Comparison of ENCODE assay signal across 14 cellular contexts in the genomic region with DNA sequence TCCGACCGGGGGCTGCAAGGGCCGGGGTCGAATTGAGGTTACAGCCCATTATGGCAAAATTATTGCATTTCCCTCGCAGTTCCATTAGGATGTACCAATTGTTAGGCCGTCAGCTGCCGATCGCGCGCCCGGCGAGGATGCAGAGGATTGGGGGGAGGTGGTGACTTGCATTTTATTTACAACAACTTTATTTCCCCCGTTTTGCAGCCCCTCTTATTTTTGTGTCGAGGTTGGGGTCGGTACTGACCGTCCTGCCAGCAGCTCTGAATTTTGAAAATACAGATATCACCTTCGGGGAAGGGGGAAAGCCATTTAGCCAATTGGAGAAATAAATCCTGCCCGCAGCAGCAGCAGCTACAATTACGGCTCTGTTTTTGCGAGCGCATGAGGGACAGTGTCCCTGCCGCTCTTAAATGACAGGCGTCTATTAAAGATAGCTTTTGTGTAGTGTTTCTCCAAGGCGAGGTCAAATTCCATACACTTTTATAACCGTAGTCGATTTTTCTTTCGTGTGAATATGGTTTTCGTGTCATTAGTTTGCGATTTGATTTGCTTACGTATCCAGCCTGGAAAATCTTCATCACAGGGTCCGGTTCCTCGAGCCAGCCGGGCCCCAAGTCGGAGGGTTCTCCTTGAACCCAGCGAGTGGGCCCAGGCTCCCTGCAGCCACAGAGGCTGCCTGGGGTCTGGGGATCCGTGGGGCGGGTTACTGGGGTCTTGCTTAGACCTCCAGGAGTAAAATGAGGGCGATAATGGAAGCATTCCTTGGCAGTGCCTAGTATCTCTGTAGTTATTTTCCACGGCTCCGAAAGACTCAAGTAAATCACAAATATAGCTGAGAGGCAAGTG. TPM values are rescaled to one million over a fixed set of nuclear protein-coding genes. Genes with fewer than 3 reads are reported as not detected.
A peak's percentile ranks its signal among the peaks of the same experiment; 100 is the strongest.
DNase-seq lines count a peak whose midpoint lies in the region; TF ChIP-seq lines count a peak whose summit lies in the region.
"Had no signal": no experiment of that assay in that cellular context is flagged by ENCODE, and none has a peak within 500 bp of the region (broad histone marks: within the 10 kb centered on the region; RNA-seq: fewer than 3 reads in every experiment).

No MANE protein-coding gene starts in this region.

- TF ChIP-seq CTCF in mammary epithelial cell (conservative IDR thresholded peaks at IDR 0.05 in 1 of 2, IDR thresholded peaks at IDR 0.05 in 1 of 2; ENCODE audit: extremely low read depth in 1 of 2, insufficient read depth in 1 of 2, low read depth in 1 of 2, low read length in 2 of 2) (no peak), mesothelial cell of epicardium (IDR thresholded peaks at IDR 0.05; ENCODE audit: unreplicated experiment) (peak; percentile 44), transverse colon (IDR thresholded peaks at IDR 0.05) (peak in 2 of 5 experiments; percentile 16 to 18)

- peaks cover 65% of the 10 kb centered on the region for H3K4me1 Mint-ChIP-seq in mesothelial cell of epicardium

- peak overlapping the region; percentile 99 for H3K4me2 ChIP-seq in mammary epithelial cell (ENCODE audit: insufficient read depth, low read depth, low read length)

- H3K27me3 Mint-ChIP-seq in mesothelial cell of epicardium (ENCODE audit: low read depth), result no peaks in the 10 kb centered on the region

- peaks cover 62% of the 10 kb centered on the region for H3K4me1 ChIP-seq in mammary epithelial cell (ENCODE audit: insufficient read depth, low read length)
- peaks cover 0 to 69% (median 58%) of the 10 kb centered on the region in 4 donors for H3K4me1 ChIP-seq in transverse colon

- CTCF ChIA-PET in mammary epithelial cell (lab: Charles Lee; ENCODE audit: low non-redundant PET), result interaction anchor here (0.6 to 0.7 kb wide), 3 partner anchors 287 to 777 kb away, joined by 3 to 17 read pairs (median 3); no protein-coding TSS in a partner anchor

- no peaks in the 10 kb centered on the region for H4K20me1 ChIP-seq in mammary epithelial cell (ENCODE audit: insufficient read depth, low read length)

- peak; percentile 22 for DNase-seq in activated CD8-positive, alpha-beta memory T cell treated with anti-CD3 and anti-CD28 coated beads, Interleukin-2, amount 50 U/mL, for 48 hours
- DNase-seq in activated CD8-positive, alpha-beta memory T cell treated with anti-CD3 and anti-CD28 coated beads for 24 hours, result no peak
- peak; percentile 57 for DNase-seq in mammary epithelial cell
- DNase-seq in mesothelial cell of epicardium (ENCODE audit: low spot score in 2 of 2, unreplicated experiment in 2 of 2), result no peak
- peak; percentile 53 for DNase-seq in transverse colon
- DNase-seq in NCI-H82 (lab: John Stamatoyannopoulos, UW), result no peak
- no peak for DNase-seq in NCI-H1105 treated with DMSO at 0.1 percent for 48 hours (lab: John Stamatoyannopoulos, UW)
- no peak for DNase-seq in activated gamma-delta T cell (lab: John Stamatoyannopoulos, UW)
- DNase-seq: activated CD4-positive, alpha-beta T cell treated with anti-CD3 and anti-CD28 coated beads for 1 hour; activated naive CD4-positive, alpha-beta T cell treated with Interleukin-2 at 50 U/mL for 16 hours; DND-41; SHP77 treated with DMSO at 0.1 percent for 48 hours had no signal

- no peaks in the 10 kb centered on the region for H3K36me3 ChIP-seq in mammary epithelial cell (ENCODE audit: insufficient read depth, low read length)
- no peaks in the 10 kb centered on the region for H3K36me3 ChIP-seq in transverse colon

- TF ChIP-seq EP300 in transverse colon (IDR thresholded peaks at IDR 0.05; ENCODE audit: low read depth), result no peak

- peak overlapping the region; percentile 46 to 54 (median 53) for H3K4me3 ChIP-seq in mammary epithelial cell (replicated peaks in 1 of 3; ENCODE audit: insufficient read depth in 1 of 3, low read depth in 2 of 3, low read length in 3 of 3)
- H3K4me3 ChIP-seq in transverse colon, result peak overlapping the region in 3 of 4 donors; percentile 2 to 77 (median 57)
- H3K4me3 ChIP-seq: K562 had no signal

- H3K27ac ChIP-seq in mammary epithelial cell (ENCODE audit: insufficient read depth, low read depth, low read length), result peak overlapping the region; percentile 67
- peak overlapping the region; percentile 95 to 99 (median 98) for H3K27ac ChIP-seq in transverse colon

- H3K9me3 ChIP-seq in mammary epithelial cell (replicated peaks; ENCODE audit: insufficient read depth, low read length) (no peaks in the 10 kb centered on the region), transverse colon (no peaks in the 10 kb centered on the region)
- H3K9me3 ChIP-seq: vagina had no signal

- peak overlapping the region; percentile 68 for H3K9ac ChIP-seq in mammary epithelial cell (ENCODE audit: insufficient read depth, low read length)

- intact Hi-C loops in mammary epithelial cell (cut with micrococcal nuclease) (loop anchor here (1.0 to 5.0 kb wide), 8 partner anchors 458 to 1252 kb away; a partner anchor contains a TSS), transverse colon (cut with DNase I; ENCODE audit: low total_unique reads) (no loop called here)

- in situ Hi-C loops in mammary epithelial cell (cut with MboI; ENCODE audit: low sequenced_read_pairs in 2 of 2), result loop anchor here in 1 of 2 donors (5.0 to 10.0 kb wide), 3 partner anchors 42 to 779 kb away; a partner anchor contains a TSS
- in situ Hi-C loops in transverse colon (cut with MboI; ENCODE audit: low pct_ligation_motif_present in 1 of 4, low pct_unique_long_range_greater_than_20kb in 1 of 4, low sequenced_read_pairs in 3 of 4), result loop anchor here (5.0 to 10.0 kb wide), 2 partner anchors 287 to 289 kb away; no protein-coding TSS in a partner anchor

- BruUV-seq in mammary epithelial cell (replicated peaks; lab: Mats Ljungman, UMichigan), result no TSS peak

- H3K27me3 ChIP-seq in mammary epithelial cell (ENCODE audit: insufficient read depth, low read length), result no peaks in the 10 kb centered on the region
- peaks cover 19% of the 10 kb centered on the region for H3K27me3 ChIP-seq in transverse colon
- H3K27me3 ChIP-seq: vagina had no signal

- 2% methylated on average over 36 of the region's 40 CpGs for WGBS in mammary epithelial cell (ENCODE audit: low coverage, missing lambda C conversion rate)
- 45 to 54% methylated on average over 11 to 40 of the region's 40 CpGs for WGBS in transverse colon (ENCODE audit: low coverage in 1 of 2), 2 donors

- H3K27ac Mint-ChIP-seq in mesothelial cell of epicardium, result peak overlapping the region; percentile 99

- dilution Hi-C loops in mammary epithelial cell (cut with HindIII; ENCODE audit: low sequenced_read_pairs), result no loop called here

- H3K9me3 Mint-ChIP-seq in mesothelial cell of epicardium, result no peaks in the 10 kb centered on the region

- H3K4me3 Mint-ChIP-seq in mesothelial cell of epicardium, result peak overlapping the region; percentile 87

- peak overlapping the region; percentile 86 for H2AFZ ChIP-seq in mammary epithelial cell (ENCODE audit: low read depth, low read length)

- H3K79me2 ChIP-seq in mammary epithelial cell (ENCODE audit: insufficient read depth, low read length), result peaks cover 77% of the 10 kb centered on the region

- TF ChIP-seq POLR2A in transverse colon (IDR thresholded peaks at IDR 0.05), result peak; percentile 22

- H3K36me3 Mint-ChIP-seq in mesothelial cell of epicardium, result peaks cover 36% of the 10 kb centered on the region

RNA-seq across cellular contexts. Expression of a gene that starts 0.7 kb away (rescaled TPM):
- 10 to 100 TPM in 1 of 2 donors, 1 to 10 TPM in 1; 9.1 to 11.0 TPM for total RNA-seq in mammary epithelial cell
- polyA plus RNA-seq in mammary epithelial cell, result 8.6 TPM
- 4.3 TPM for polyA minus RNA-seq in mammary epithelial cell
- total RNA-seq in mesothelial cell of epicardium, result 128 to 133 TPM (median 133 TPM) in 3 replicates
- 10 to 100 TPM; 18.3 to 89.8 (median 31.6) TPM for total RNA-seq in transverse colon
- total RNA-seq: K562 had no signal

RNA-seq across cellular contexts. Expression of a gene that starts 3.4 kb away (rescaled TPM):
- total RNA-seq in mammary epithelial cell (1 to 10 TPM; 3.1 to 4.7 TPM), mesothelial cell of epicardium (43.7 to 45.6 TPM (median 44.4 TPM) in 3 replicates), transverse colon (10 to 100 TPM; 12.9 to 27.8 (median 17.3) TPM)
- polyA plus RNA-seq in mammary epithelial cell, result 0.71 TPM
- 1.1 TPM for polyA minus RNA-seq in mammary epithelial cell
- total RNA-seq: K562 had no signal
- polyA plus RNA-seq: K562 had no signal

RNA-seq across cellular contexts. Expression of a gene that starts 8.2 kb away (rescaled TPM):
- total RNA-seq in mammary epithelial cell (1 to 10 TPM; 2.0 to 9.9 TPM), mesothelial cell of epicardium (197 to 209 TPM (median 201 TPM) in 3 replicates), transverse colon (10 to 100 TPM; 14.1 to 27.3 (median 15.7) TPM)
- 1.4 TPM for polyA plus RNA-seq in mammary epithelial cell
- 0.83 TPM for polyA minus RNA-seq in mammary epithelial cell

RNA-seq across cellular contexts. Expression of a gene that starts 12.3 kb away (rescaled TPM):
- 1 to 10 TPM; 2.3 to 8.0 TPM for total RNA-seq in mammary epithelial cell
- 3.9 TPM for polyA plus RNA-seq in mammary epithelial cell
- polyA minus RNA-seq in mammary epithelial cell, result 3.7 TPM
- total RNA-seq in mesothelial cell of epicardium, result 17.4 to 18.9 TPM (median 17.9 TPM) in 3 replicates
- total RNA-seq in transverse colon, result 10 to 100 TPM in 3 of 4 donors, 1 to 10 TPM in 1; 7.0 to 22.9 (median 12.8) TPM
- total RNA-seq: K562 had no signal
- polyA plus RNA-seq: K562 had no signal

RNA-seq across cellular contexts. Expression of a gene that starts 13.6 kb away (rescaled TPM):
- total RNA-seq in mammary epithelial cell (1 to 10 TPM in 1 of 2 donors, not detected in 1; 1.5 TPM), mesothelial cell of epicardium (51.0 to 55.9 TPM (median 54.7 TPM) in 3 replicates), transverse colon (10 to 100 TPM in 2 of 4 donors, 1 to 10 TPM in 2; 3.5 to 42.4 (median 10.6) TPM)
- 1.8 TPM for polyA plus RNA-seq in mammary epithelial cell
- polyA minus RNA-seq in mammary epithelial cell, result 9.3 TPM
- total RNA-seq: K562 had no signal
- polyA plus RNA-seq: K562 had no signal

Comparison
In these comparisons a context has a peak if more than half of its experiments do, and no peak if none do; other contexts are left out.
1. DNase-seq: peak in activated CD8-positive, alpha-beta memory T cell treated with anti-CD3 and anti-CD28 coated beads, Interleukin-2, amount 50 U/mL, for 48 hours (single experiment), mammary epithelial cell (single experiment) and transverse colon (single experiment); none in activated CD8-positive, alpha-beta memory T cell treated with anti-CD3 and anti-CD28 coated beads for 24 hours (single experiment), mesothelial cell of epicardium (0 of 2), NCI-H82 (single experiment), NCI-H1105 treated with DMSO at 0.1 percent for 48 hours (single experiment) and activated gamma-delta T cell (single experiment).